Comparison of ENCODE assay signal across 8 cellular contexts in the genomic region with DNA sequence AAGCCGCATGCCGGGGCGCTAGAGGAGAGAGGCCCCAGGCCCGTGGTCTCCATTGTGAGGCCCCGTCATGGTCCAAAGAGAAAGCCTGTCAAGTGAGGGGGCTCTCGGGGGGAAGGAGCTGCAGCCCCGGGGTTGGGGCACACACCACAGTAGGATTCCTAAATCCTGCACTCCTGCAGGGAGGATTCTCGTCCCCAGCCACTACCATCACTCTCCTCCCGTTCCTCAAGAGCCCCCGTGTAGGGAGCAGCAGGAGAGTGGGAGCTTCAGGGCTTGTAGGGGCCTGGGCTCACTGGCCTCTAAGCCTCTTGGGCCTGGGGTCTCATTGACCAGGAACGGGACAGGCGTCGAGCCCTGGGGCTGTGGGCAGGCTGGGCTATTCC. TPM values are rescaled to one million over a fixed set of nuclear protein-coding genes. Genes with fewer than 3 reads are reported as not detected.
DNase-seq lines count a peak whose midpoint lies in the region; ATAC-seq and TF ChIP-seq lines count a peak whose summit lies in the region.

No MANE protein-coding gene starts in this region.

- peak overlapping the region; percentile 99 for H2AFZ ChIP-seq in MM.1S (ENCODE audit: low read length)

- H3K27me3 Mint-ChIP-seq in CD4-positive, alpha-beta T cell = no peaks in the 10 kb centered on the region
- H3K27me3 Mint-ChIP-seq in endodermal cell (ENCODE audit: insufficient read depth) (peaks cover 2% of the 10 kb centered on the region), osteocyte (ENCODE audit: unreplicated experiment) (no peaks in the 10 kb centered on the region)

- peak overlapping the region; percentile 89 for H3K4me3 ChIP-seq in MM.1S (ENCODE audit: low read length)
- H3K4me3 ChIP-seq in endodermal cell (ENCODE audit: low read length) = peak overlapping the region; percentile 76

- H3K79me2 ChIP-seq in MM.1S (ENCODE audit: low read length) = peaks cover 14% of the 10 kb centered on the region

- H4K20me1 ChIP-seq in MM.1S (ENCODE audit: insufficient read depth, low read length) = no peaks in the 10 kb centered on the region

- POLR2A ChIA-PET in CD4-positive, alpha-beta T cell (lab: Charles Lee) = interaction anchor here (0.8 to 3.3 kb wide), 8 partner anchors 22 to 186 kb away, joined by 3 to 26 read pairs (median 9); a partner anchor contains a TSS

- no peaks in the 10 kb centered on the region for H3K9me3 ChIP-seq in CD4-positive, alpha-beta T cell (ENCODE audit: control insufficient read depth, low read length)
- H3K9me3 ChIP-seq in MM.1S (replicated peaks; ENCODE audit: insufficient read depth, low read length) (no peaks in the 10 kb centered on the region), endodermal cell (ENCODE audit: control insufficient read depth, low read length) (no peaks in the 10 kb centered on the region)

- H3K9ac ChIP-seq in MM.1S (ENCODE audit: low read length) (peak overlapping the region; percentile 82; the same call in 1 of the 2 replicates), endodermal cell (ENCODE audit: extremely low read depth, low read length, poor library complexity, severe bottlenecking) (no peak overlapping the region)

- H3K27ac ChIP-seq in CD4-positive, alpha-beta T cell (ENCODE audit: low read depth, low read length) = peak overlapping the region; percentile 44
- H3K27ac ChIP-seq in MM.1S (ENCODE audit: low read length) (peak overlapping the region; percentile 52; the same call in 1 of the 2 replicates), endodermal cell (ENCODE audit: low read depth, low read length) (peak overlapping the region; percentile 24)

- WGBS in endodermal cell (ENCODE audit: insufficient coverage in 1 of 2, insufficient read length in 1 of 2), 2 experiments = 84 to 88% methylated on average over 3 to 13 of the region's 13 CpGs

- peaks cover 21% of the 10 kb centered on the region for H3K4me1 ChIP-seq in MM.1S (ENCODE audit: low read length)
- H3K4me1 ChIP-seq in endodermal cell (ENCODE audit: control insufficient read depth, insufficient read depth, low read length) = no peaks in the 10 kb centered on the region

- H3K4me2 ChIP-seq in MM.1S (ENCODE audit: low read depth, low read length) = peak overlapping the region; percentile 98

- TF ChIP-seq CTCF in CD4-positive, alpha-beta T cell (IDR thresholded peaks at IDR 0.05) = no peak
- TF ChIP-seq CTCF in MM.1S (IDR thresholded peaks at IDR 0.05; ENCODE audit: low read length) = no peak
- no peak for TF ChIP-seq CTCF in endodermal cell (conservative IDR thresholded peaks at IDR 0.05)
- TF ChIP-seq CTCF in osteocyte (IDR thresholded peaks at IDR 0.05) = no peak

- H3F3A ChIP-seq in MM.1S (ENCODE audit: insufficient read depth, low read length) = peaks cover 11% of the 10 kb centered on the region

- peaks cover 3% of the 10 kb centered on the region for H3K36me3 Mint-ChIP-seq in CD4-positive, alpha-beta T cell (ENCODE audit: low read depth)
- H3K36me3 Mint-ChIP-seq in endodermal cell (ENCODE audit: low read depth) (peaks cover 13% of the 10 kb centered on the region), osteocyte (ENCODE audit: unreplicated experiment) (peaks cover 6% of the 10 kb centered on the region)

- intact Hi-C loops in CD4-positive, alpha-beta T cell (cut with DNase I, micrococcal nuclease) = loop anchor here (1.0 to 5.0 kb wide), 4 partner anchors 23 to 185 kb away; a partner anchor contains a TSS

- H3K4me1 Mint-ChIP-seq in CD4-positive, alpha-beta T cell (ENCODE audit: low read depth) = peaks cover 24% of the 10 kb centered on the region
- H3K4me1 Mint-ChIP-seq in endodermal cell = peaks cover 2% of the 10 kb centered on the region
- H3K4me1 Mint-ChIP-seq in osteocyte (ENCODE audit: unreplicated experiment) = peaks cover 24% of the 10 kb centered on the region

- CTCF ChIA-PET in CD4-positive, alpha-beta T cell (lab: Charles Lee) = interaction anchor here (0.6 to 6.1 kb wide), 14 partner anchors 8 to 272 kb away, joined by 3 to 81 read pairs (median 4); a partner anchor contains a TSS

- H3K27me3 ChIP-seq in CD4-positive, alpha-beta T cell (ENCODE audit: control insufficient read depth, insufficient read depth, low read length) = no peaks in the 10 kb centered on the region
- no peaks in the 10 kb centered on the region for H3K27me3 ChIP-seq in MM.1S (replicated peaks; ENCODE audit: insufficient read depth, low read length)
- H3K27me3 ChIP-seq in endodermal cell (ENCODE audit: control insufficient read depth, insufficient read depth, low read length, poor library complexity, severe bottlenecking) = no peaks in the 10 kb centered on the region

- H3K36me3 ChIP-seq in MM.1S (replicated peaks; ENCODE audit: insufficient read depth, low read length) (no peaks in the 10 kb centered on the region), endodermal cell (ENCODE audit: control insufficient read depth, insufficient read depth, low read length) (peaks cover 8% of the 10 kb centered on the region)

- no peaks in the 10 kb centered on the region for H3K9me3 Mint-ChIP-seq in CD4-positive, alpha-beta T cell
- no peaks in the 10 kb centered on the region for H3K9me3 Mint-ChIP-seq in endodermal cell
- H3K9me3 Mint-ChIP-seq in osteocyte (ENCODE audit: unreplicated experiment) = no peaks in the 10 kb centered on the region

- no peak for DNase-seq in CD4-positive, alpha-beta T cell
- DNase-seq in MM.1S (no peak), endodermal cell (peak; percentile 61), osteocyte (ENCODE audit: extremely low spot score, unreplicated experiment) (no peak), NCI-H2029 (lab: John Stamatoyannopoulos, UW) (no peak)
- no peak for DNase-seq in central memory CD4-positive, alpha-beta T cell
- no peak for DNase-seq in activated CD8-positive, alpha-beta memory T cell treated with anti-CD3 and anti-CD28 coated beads, Interleukin-2, amount 50 U/mL, for 4 hours

- no peak for ATAC-seq in CD4-positive, alpha-beta T cell (ENCODE audit: poor library complexity)
- no peak for ATAC-seq in HG03521 (IDR thresholded peaks at IDR 0.05; ENCODE audit: unreplicated experiment)

- H3K27ac Mint-ChIP-seq in CD4-positive, alpha-beta T cell = peak overlapping the region; percentile 55
- H3K27ac Mint-ChIP-seq in endodermal cell (no peak overlapping the region), osteocyte (ENCODE audit: unreplicated experiment) (peak overlapping the region; percentile 68)

- H3K9me2 ChIP-seq in MM.1S (replicated peaks; ENCODE audit: insufficient read depth, low read length) = no peaks in the 10 kb centered on the region

- peak overlapping the region; percentile 90 for H3K4me3 Mint-ChIP-seq in CD4-positive, alpha-beta T cell
- H3K4me3 Mint-ChIP-seq in endodermal cell (peak overlapping the region; percentile 71), osteocyte (ENCODE audit: unreplicated experiment) (peak overlapping the region; percentile 82)

RNA-seq across cellular contexts. Expression of a gene that starts 0.8 kb away (rescaled TPM):
- 1 to 10 TPM; 2.0 to 2.4 TPM for total RNA-seq in CD4-positive, alpha-beta T cell
- total RNA-seq in endodermal cell (1 to 10 TPM; 3.6 to 4.7 TPM), osteocyte (2.1 and 2.8 TPM in 2 replicates)
- polyA plus RNA-seq in endodermal cell (2013, experiment 1 of 2) = 3.4 TPM
- polyA plus RNA-seq in endodermal cell (2013, experiment 2 of 2) = 2.1 TPM

RNA-seq across cellular contexts. Expression of a gene that starts 0.9 kb away (rescaled TPM):
- 1 to 10 TPM; 2.0 to 3.5 TPM for total RNA-seq in CD4-positive, alpha-beta T cell
- total RNA-seq in endodermal cell (10 to 100 TPM; 19.0 to 21.2 TPM), osteocyte (10.9 and 11.7 TPM in 2 replicates)
- 24.5 TPM for polyA plus RNA-seq in endodermal cell (2013, experiment 1 of 2)
- polyA plus RNA-seq in endodermal cell (2013, experiment 2 of 2) = 20.7 TPM

RNA-seq across cellular contexts. Expression of a gene that starts 6.7 kb away (rescaled TPM):
- total RNA-seq in CD4-positive, alpha-beta T cell = 1 to 10 TPM; 4.5 to 4.7 TPM
- 1 to 10 TPM; 2.6 to 3.7 TPM for total RNA-seq in endodermal cell
- 5.8 TPM for polyA plus RNA-seq in endodermal cell (2013, experiment 1 of 2)
- 6.2 TPM for polyA plus RNA-seq in endodermal cell (2013, experiment 2 of 2)
- total RNA-seq in osteocyte = 4.1 and 4.6 TPM in 2 replicates

RNA-seq across cellular contexts. Expression of a gene that starts 7.4 kb away (rescaled TPM):
- 10 to 100 TPM; 21.6 to 26.0 TPM for total RNA-seq in CD4-positive, alpha-beta T cell
- total RNA-seq in endodermal cell = 10 to 100 TPM; 39.3 to 41.5 TPM
- 35.5 TPM for polyA plus RNA-seq in endodermal cell (2013, experiment 1 of 2)
- polyA plus RNA-seq in endodermal cell (2013, experiment 2 of 2) = 27.6 TPM
- total RNA-seq in osteocyte = 21.3 and 23.1 TPM in 2 replicates

RNA-seq across cellular contexts. Expression of a gene that starts 22.5 kb away (rescaled TPM):
- 100 to 1,000 TPM; 147 to 148 TPM for total RNA-seq in CD4-positive, alpha-beta T cell
- total RNA-seq in endodermal cell = 10 to 100 TPM; 13.6 to 19.8 TPM
- 6.9 TPM for polyA plus RNA-seq in endodermal cell (2013, experiment 1 of 2)
- polyA plus RNA-seq in endodermal cell (2013, experiment 2 of 2) = 3.4 TPM
- 0.94 and 1.7 TPM in 2 replicates for total RNA-seq in osteocyte
